11 cellular contexts compared by ENCODE assay signal in the genomic region with DNA sequence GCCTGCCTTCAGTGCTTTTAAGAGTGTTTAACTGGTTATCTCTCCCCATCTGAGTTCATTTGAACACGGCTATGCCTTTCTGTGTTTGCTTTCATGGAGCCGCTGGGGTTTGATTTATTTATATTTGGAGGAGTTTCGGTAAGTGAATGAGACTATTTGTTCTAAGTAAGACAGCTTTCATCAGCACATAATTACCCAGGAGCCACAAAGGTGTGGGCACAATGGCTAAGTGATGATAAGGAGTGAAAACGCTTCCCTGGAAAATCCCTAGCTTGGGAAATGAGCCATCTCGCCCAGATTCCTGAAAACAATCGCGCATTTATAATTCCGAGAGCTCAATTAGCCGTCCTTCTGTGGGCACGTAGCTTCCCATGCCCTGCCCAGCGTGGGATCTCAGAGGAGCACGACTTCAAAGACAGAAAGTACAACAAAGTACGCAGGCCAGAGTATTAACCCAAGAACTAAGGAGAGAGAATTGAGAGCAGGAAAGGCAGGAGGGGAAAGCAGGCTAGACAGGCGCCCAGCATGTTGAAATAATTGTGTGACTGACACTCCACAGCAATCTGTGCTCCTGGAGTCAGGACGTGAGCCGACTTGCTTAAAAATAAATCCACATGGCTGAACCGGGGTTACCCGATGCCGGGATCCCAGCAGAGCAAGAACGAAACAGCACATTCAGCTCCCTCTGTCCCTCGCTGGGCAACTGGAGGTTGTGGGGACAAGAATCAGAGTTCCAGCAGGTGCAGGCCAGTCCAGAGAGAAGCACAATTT.
A peak's percentile ranks its signal among the peaks of the same experiment; 100 is the strongest.
DNase-seq lines count a peak whose midpoint lies in the region; TF ChIP-seq lines count a peak whose summit lies in the region.
"Had no signal": no experiment of that assay in that cellular context is flagged by ENCODE, and none has a peak within 500 bp of the region (broad histone marks: within the 10 kb centered on the region; RNA-seq: fewer than 3 reads in every experiment).

No MANE protein-coding gene starts in this region.

- H3K79me2 ChIP-seq in hepatocyte = peaks cover 16% of the 10 kb centered on the region

- in situ Hi-C loops in G401 (cut with HindIII; ENCODE audit: low sequenced_read_pairs) = no loop called here

- H2AFZ ChIP-seq in hepatocyte = no peak overlapping the region

- H3K27ac ChIP-seq in hepatocyte (peak overlapping the region; percentile 72), rectal smooth muscle tissue (ENCODE audit: low read depth, low read length) (no peak overlapping the region)

- no peaks in the 10 kb centered on the region for H4K20me1 ChIP-seq in hepatocyte (ENCODE audit: insufficient read depth, poor library complexity, severe bottlenecking)

- peaks cover 26% of the 10 kb centered on the region for H3K4me1 Mint-ChIP-seq in MCF 10A (ENCODE audit: insufficient read depth, unreplicated experiment)

- no peaks in the 10 kb centered on the region for H3K9me2 ChIP-seq in hepatocyte (replicated peaks; ENCODE audit: insufficient read depth)

- peak overlapping the region; percentile 54 for H3K4me2 ChIP-seq in hepatocyte

- H3K4me1 ChIP-seq in hepatocyte (ENCODE audit: insufficient read depth) = peaks cover 15% of the 10 kb centered on the region
- H3K4me1 ChIP-seq in rectal smooth muscle tissue (ENCODE audit: control insufficient read depth, insufficient read depth, low read length) = no peaks in the 10 kb centered on the region

- POLR2A ChIA-PET in MCF 10A (lab: Yijun Ruan, JAX) = no interaction called here

- no peak for TF ChIP-seq CTCF in MCF 10A (IDR thresholded peaks at IDR 0.05; ENCODE audit: unreplicated experiment)
- no peak for TF ChIP-seq CTCF in hepatocyte (IDR thresholded peaks at IDR 0.05; ENCODE audit: poor library complexity)

- H3K27ac Mint-ChIP-seq in MCF 10A (ENCODE audit: low read depth, unreplicated experiment) = peak overlapping the region; percentile 96

- H3K4me3 ChIP-seq in hepatocyte (no peak overlapping the region), rectal smooth muscle tissue (ENCODE audit: low read length) (peak overlapping the region; percentile 9)

- H3K9me3 ChIP-seq in hepatocyte (ENCODE audit: low read depth) = peaks cover 2% of the 10 kb centered on the region

- intact Hi-C loops in MCF 10A (cut with micrococcal nuclease) = no loop called here

- no TSS peak for BruUV-seq in MCF 10A (replicated peaks; lab: Mats Ljungman, UMichigan)

- 29% methylated on average over 21 of the region's 21 CpGs for WGBS in hepatocyte (ENCODE audit: low lambda C conversion rate, missing lambda C conversion rate)

- peak overlapping the region; percentile 61 for H3K4me3 Mint-ChIP-seq in MCF 10A (ENCODE audit: unreplicated experiment)
- H3K4me3 Mint-ChIP-seq: CD4-positive, alpha-beta memory T cell had no signal

- H3K9me3 Mint-ChIP-seq in MCF 10A (ENCODE audit: unreplicated experiment) = no peaks in the 10 kb centered on the region

- DNase-seq in G401 (ENCODE audit: low spot score) = peak; percentile 5
- peak; percentile 69 for DNase-seq in MCF 10A (ENCODE audit: unreplicated experiment)
- peak; percentile 55 for DNase-seq in hepatocyte (ENCODE audit: low spot score)
- no peak for DNase-seq in UCSD-AML1 (lab: John Stamatoyannopoulos, UW; ENCODE audit: unreplicated experiment)
- no peak for DNase-seq in NCI-H526 (lab: John Stamatoyannopoulos, UW)
- no peak for DNase-seq in MV-4-11 (lab: John Stamatoyannopoulos, UW)
- DNase-seq in mesenteric fat pad (ENCODE audit: low spot score) = no peak
- DNase-seq: CD4-positive, alpha-beta memory T cell; naive B cell; NCI-H774 had no signal

- CTCF ChIA-PET in MCF 10A (lab: Yijun Ruan, JAX) = no interaction called here

- peaks cover 26% of the 10 kb centered on the region for H3K36me3 Mint-ChIP-seq in MCF 10A (ENCODE audit: insufficient read depth, unreplicated experiment)

- H3K36me3 ChIP-seq in hepatocyte (replicated peaks; ENCODE audit: insufficient read depth, low read depth) (peaks cover 1% of the 10 kb centered on the region), rectal smooth muscle tissue (ENCODE audit: control insufficient read depth, insufficient read depth, low read length) (no peaks in the 10 kb centered on the region)

- H3K27me3 Mint-ChIP-seq in MCF 10A (ENCODE audit: insufficient read depth, unreplicated experiment) = no peaks in the 10 kb centered on the region
- H3K27me3 Mint-ChIP-seq: CD4-positive, alpha-beta memory T cell; naive B cell had no signal

- no peak overlapping the region for H3K9ac ChIP-seq in rectal smooth muscle tissue (ENCODE audit: low read length)

- H3K27me3 ChIP-seq in hepatocyte (no peaks in the 10 kb centered on the region), rectal smooth muscle tissue (ENCODE audit: control insufficient read depth, insufficient read depth, low read length) (no peaks in the 10 kb centered on the region)

Comparison
In these comparisons a context has a peak if more than half of its experiments do, and no peak if none do; other contexts are left out.
1. DNase-seq: peak in G401 (single experiment), MCF 10A (single experiment) and hepatocyte (single experiment); none in UCSD-AML1 (single experiment), NCI-H526 (0 of 2), MV-4-11 (single experiment) and mesenteric fat pad (single experiment).